Comparison of ENCODE assay signal across 14 cellular contexts in the genomic region with DNA sequence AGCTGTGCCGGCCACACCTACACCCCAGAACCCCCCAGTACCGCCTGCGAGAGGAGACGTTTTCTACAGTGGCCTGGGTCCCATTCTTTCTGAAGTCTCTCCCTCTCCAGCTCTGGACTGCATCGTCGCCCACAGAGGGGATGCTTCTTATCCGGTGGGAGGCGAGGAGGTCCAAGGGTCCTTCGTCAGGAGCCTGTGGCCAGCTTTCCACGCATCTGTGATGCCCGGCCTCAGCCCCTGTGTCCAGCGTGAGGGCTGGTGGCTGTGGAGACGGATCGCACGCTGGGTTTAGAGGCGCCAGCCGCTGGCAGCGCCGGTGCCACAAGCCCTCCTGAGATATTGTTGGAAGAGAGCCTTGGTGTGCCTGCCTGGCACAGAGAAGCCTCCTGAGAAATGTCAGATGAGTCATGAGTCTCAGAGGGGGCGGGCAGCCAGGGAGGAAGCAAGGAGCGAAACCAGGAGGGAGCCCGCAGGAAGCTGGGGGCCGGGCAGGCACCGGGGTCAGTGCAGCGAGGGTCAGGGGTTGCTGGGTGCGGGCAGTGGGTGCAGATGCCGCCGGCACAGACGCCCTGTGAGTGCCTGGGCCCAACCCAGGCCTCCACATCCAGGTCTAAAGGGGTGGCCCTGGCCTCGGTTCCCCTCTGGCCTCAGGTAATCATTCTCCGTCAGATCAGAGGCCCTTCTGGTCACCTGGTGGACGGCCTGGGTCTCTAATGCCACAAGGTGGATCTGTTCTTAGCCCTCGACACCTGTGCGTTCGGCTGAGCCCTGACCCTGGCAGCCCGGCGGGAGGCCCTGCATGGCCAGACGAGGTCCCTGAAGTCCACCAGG.
DNase-seq lines count a peak whose midpoint lies in the region; FAIRE-seq and TF ChIP-seq lines count a peak whose summit lies in the region.
"Had no signal": no experiment of that assay in that cellular context is flagged by ENCODE, and none has a peak within 500 bp of the region (broad histone marks: within the 10 kb centered on the region; RNA-seq: fewer than 3 reads in every experiment).

No MANE protein-coding gene starts in this region.

- H3K9me3 ChIP-seq in small intestine (ENCODE audit: control insufficient read depth, low read depth), result no peaks in the 10 kb centered on the region
- H3K9me3 ChIP-seq in prostate gland, result no peaks in the 10 kb centered on the region
- H3K9me3 ChIP-seq: testis had no signal

- no peaks in the 10 kb centered on the region for H3K4me1 ChIP-seq in small intestine (ENCODE audit: control insufficient read depth in 2 of 2, insufficient read depth in 1 of 2, low read depth in 1 of 2, low read length in 1 of 2)
- no peaks in the 10 kb centered on the region for H3K4me1 ChIP-seq in prostate gland (replicated peaks)
- H3K4me1 ChIP-seq: testis had no signal

- peak; percentile 50 for DNase-seq in activated CD4-positive, alpha-beta T cell treated with anti-CD3 and anti-CD28 coated beads, Interleukin-2, amount 10 ng/mL, durations not matched to agents 24 days and 14 days
- DNase-seq in activated CD4-positive, alpha-beta T cell treated with anti-CD3 and anti-CD28 coated beads, Interleukin-2, amount 50 U/mL, for 1 hour, result no peak
- DNase-seq in RPMI7951 (ENCODE audit: low read depth) (peak; percentile 56), glomerular visceral epithelial cell (ENCODE audit: extremely low spot score) (peak; percentile 59), superior temporal gyrus (ENCODE audit: extremely low spot score) (peak; percentile 22), amniotic stem cell (lab: John Stamatoyannopoulos, UW) (no peak), small intestine (no peak), prostate gland (ENCODE audit: low spot score) (no peak)
- DNase-seq: activated CD8-positive, alpha-beta memory T cell treated with anti-CD3 and anti-CD28 coated beads, Interleukin-2, amount 50 U/mL, for 48 hours; NCI-H774; T-helper 2 cell; testis had no signal

- no peak overlapping the region for H3K27ac Mint-ChIP-seq in activated CD4-positive, alpha-beta T cell treated with anti-CD3 and anti-CD28 coated beads, Interleukin-2, amount 10 ng/mL, durations not matched to agents 24 days and 14 days

- FAIRE-seq in small intestine (lab: Jason Lieb, UNC), result no peak

- 79 to 83% (median 82%) methylated on average over 38 of the region's 38 CpGs for WGBS in small intestine, 3 donors
- 85% methylated on average over 38 of the region's 38 CpGs for WGBS in prostate gland

- TF ChIP-seq POLR2A in prostate gland (IDR thresholded peaks at IDR 0.05), result no peak

- intact Hi-C loops in activated CD4-positive, alpha-beta T cell treated with anti-CD3 and anti-CD28 coated beads, Interleukin-2, amount 10 ng/mL, durations not matched to agents 24 days and 14 days (cut with micrococcal nuclease), result no loop called here
- intact Hi-C loops in prostate gland (cut with DNase I), result no loop called here

- H3K4me3 ChIP-seq in small intestine (ENCODE audit: low read depth in 1 of 2, low read length in 2 of 2) (no peak overlapping the region), prostate gland (no peak overlapping the region)
- H3K4me3 ChIP-seq: testis had no signal

- H3K4me3 Mint-ChIP-seq in activated CD4-positive, alpha-beta T cell treated with anti-CD3 and anti-CD28 coated beads, Interleukin-2, amount 10 ng/mL, durations not matched to agents 24 days and 14 days, result no peak overlapping the region
- H3K4me3 Mint-ChIP-seq: central memory CD8-positive, alpha-beta T cell had no signal

- H3K27me3 Mint-ChIP-seq in activated CD4-positive, alpha-beta T cell treated with anti-CD3 and anti-CD28 coated beads, Interleukin-2, amount 10 ng/mL, durations not matched to agents 24 days and 14 days, result no peaks in the 10 kb centered on the region

- no peak overlapping the region for H3K27ac ChIP-seq in small intestine (ENCODE audit: low read depth in 1 of 2, low read length in 1 of 2)
- H3K27ac ChIP-seq in prostate gland, result no peak overlapping the region
- H3K27ac ChIP-seq: KMS-11, testis had no signal

- H3K4me1 Mint-ChIP-seq in activated CD4-positive, alpha-beta T cell treated with anti-CD3 and anti-CD28 coated beads, Interleukin-2, amount 10 ng/mL, durations not matched to agents 24 days and 14 days, result no peaks in the 10 kb centered on the region
- H3K4me1 Mint-ChIP-seq: central memory CD8-positive, alpha-beta T cell had no signal

- TF ChIP-seq CTCF in prostate gland (IDR thresholded peaks at IDR 0.05), result no peak

- no peaks in the 10 kb centered on the region for H3K9me3 Mint-ChIP-seq in activated CD4-positive, alpha-beta T cell treated with anti-CD3 and anti-CD28 coated beads, Interleukin-2, amount 10 ng/mL, durations not matched to agents 24 days and 14 days
- H3K9me3 Mint-ChIP-seq: central memory CD8-positive, alpha-beta T cell had no signal

- H3K36me3 Mint-ChIP-seq in activated CD4-positive, alpha-beta T cell treated with anti-CD3 and anti-CD28 coated beads, Interleukin-2, amount 10 ng/mL, durations not matched to agents 24 days and 14 days (ENCODE audit: low read depth), result no peaks in the 10 kb centered on the region

- H3K27me3 ChIP-seq in small intestine (ENCODE audit: control insufficient read depth in 2 of 2, insufficient read depth in 2 of 2, low read length in 2 of 2) (no peaks in the 10 kb centered on the region), prostate gland (replicated peaks; ENCODE audit: insufficient read depth) (no peaks in the 10 kb centered on the region)
- H3K27me3 ChIP-seq: testis had no signal

- no peaks in the 10 kb centered on the region for H3K36me3 ChIP-seq in small intestine (ENCODE audit: control insufficient read depth in 2 of 2, insufficient read depth in 2 of 2, low read length in 2 of 2)
- no peaks in the 10 kb centered on the region for H3K36me3 ChIP-seq in prostate gland

Comparison
In these comparisons a context has a peak if more than half of its experiments do, and no peak if none do; other contexts are left out.
1. DNase-seq: peak in activated CD4-positive, alpha-beta T cell treated with anti-CD3 and anti-CD28 coated beads, Interleukin-2, amount 10 ng/mL, durations not matched to agents 24 days and 14 days (single experiment), RPMI7951 (single experiment), glomerular visceral epithelial cell (single experiment) and superior temporal gyrus (single experiment); none in activated CD4-positive, alpha-beta T cell treated with anti-CD3 and anti-CD28 coated beads, Interleukin-2, amount 50 U/mL, for 1 hour (single experiment), amniotic stem cell (single experiment), small intestine (single experiment) and prostate gland (single experiment).